8 cellular contexts compared by ENCODE assay signal in genomic region chr11:96074551-96075309, GRCh38.
DNase-seq lines count a peak whose midpoint lies in the region; ATAC-seq and TF ChIP-seq lines count a peak whose summit lies in the region.

No MANE protein-coding gene starts in this region.

- H3K36me3 Mint-ChIP-seq in activated CD4-positive, alpha-beta T cell treated with anti-CD3 and anti-CD28 coated beads, Interleukin-2, amount 10 ng/mL, durations not matched to agents 7 days and 5 days (ENCODE audit: low read depth), result peaks cover 46% of the 10 kb centered on the region
- peaks cover 19% of the 10 kb centered on the region for H3K36me3 Mint-ChIP-seq in activated CD4-positive, alpha-beta memory T cell treated with anti-CD3 and anti-CD28 coated beads for 36 hours
- H3K36me3 Mint-ChIP-seq in progenitor cell of endocrine pancreas (ENCODE audit: insufficient read depth), result peaks cover 4% of the 10 kb centered on the region

- no peaks in the 10 kb centered on the region for H3K27me3 Mint-ChIP-seq in activated CD4-positive, alpha-beta T cell treated with anti-CD3 and anti-CD28 coated beads, Interleukin-2, amount 10 ng/mL, durations not matched to agents 7 days and 5 days
- H3K27me3 Mint-ChIP-seq in activated CD4-positive, alpha-beta memory T cell treated with anti-CD3 and anti-CD28 coated beads for 36 hours, result no peaks in the 10 kb centered on the region
- H3K27me3 Mint-ChIP-seq in progenitor cell of endocrine pancreas, result no peaks in the 10 kb centered on the region

- DNase-seq in activated CD4-positive, alpha-beta T cell treated with anti-CD3 and anti-CD28 coated beads, Interleukin-2, amount 10 ng/mL, durations not matched to agents 7 days and 5 days, result no peak
- DNase-seq in activated CD4-positive, alpha-beta T cell treated with anti-CD3 and anti-CD28 coated beads for 1 hour, result no peak
- DNase-seq in activated CD4-positive, alpha-beta memory T cell treated with anti-CD3 and anti-CD28 coated beads for 36 hours, result peak; percentile 35
- DNase-seq in progenitor cell of endocrine pancreas (ENCODE audit: low spot score, unreplicated experiment), result no peak
- no peak for DNase-seq in H7
- no peak for DNase-seq in NCI-H1930 (lab: John Stamatoyannopoulos, UW)
- no peak for DNase-seq in ovary

- TF ChIP-seq POLR2A in ovary (IDR thresholded peaks at IDR 0.05), result no peak

- peak overlapping the region; percentile 38 for H3K27ac Mint-ChIP-seq in activated CD4-positive, alpha-beta T cell treated with anti-CD3 and anti-CD28 coated beads, Interleukin-2, amount 10 ng/mL, durations not matched to agents 7 days and 5 days
- H3K27ac Mint-ChIP-seq in activated CD4-positive, alpha-beta memory T cell treated with anti-CD3 and anti-CD28 coated beads for 36 hours, result peak overlapping the region; percentile 85
- H3K27ac Mint-ChIP-seq in progenitor cell of endocrine pancreas, result peak overlapping the region; percentile 26

- intact Hi-C loops in activated CD4-positive, alpha-beta memory T cell treated with anti-CD3 and anti-CD28 coated beads for 36 hours (cut with micrococcal nuclease), result loop anchor here (1.0 to 2.0 kb wide), 3 partner anchors 12 to 60 kb away; no protein-coding TSS in a partner anchor
- intact Hi-C loops in ovary (cut with DNase I), result loop anchor here in 1 of 4 donors (10.0 kb wide), 1 partner anchor 70 kb away; no protein-coding TSS in a partner anchor

- POLR2A ChIA-PET in activated CD4-positive, alpha-beta T cell treated with anti-CD3 and anti-CD28 coated beads, Interleukin-2, amount 10 ng/mL, durations not matched to agents 7 days and 5 days (lab: Charles Lee), result no interaction called here
- POLR2A ChIA-PET in activated CD4-positive, alpha-beta memory T cell treated with anti-CD3 and anti-CD28 coated beads for 36 hours (lab: Charles Lee), result interaction anchor here (1.2 to 3.8 kb wide), 6 partner anchors 9 to 130 kb away, joined by 3 to 28 read pairs (median 4); no protein-coding TSS in a partner anchor

- H3K36me3 ChIP-seq in H7 (replicated peaks; ENCODE audit: control insufficient read depth, insufficient read depth, low read length), result no peaks in the 10 kb centered on the region
- no peaks in the 10 kb centered on the region for H3K36me3 ChIP-seq in ovary

- H3K4me1 Mint-ChIP-seq in activated CD4-positive, alpha-beta T cell treated with anti-CD3 and anti-CD28 coated beads, Interleukin-2, amount 10 ng/mL, durations not matched to agents 7 days and 5 days, result peaks cover 37% of the 10 kb centered on the region
- H3K4me1 Mint-ChIP-seq in activated CD4-positive, alpha-beta memory T cell treated with anti-CD3 and anti-CD28 coated beads for 36 hours (ENCODE audit: low read depth), result peaks cover 72% of the 10 kb centered on the region
- peaks cover 21% of the 10 kb centered on the region for H3K4me1 Mint-ChIP-seq in progenitor cell of endocrine pancreas (ENCODE audit: low read depth)

- TF ChIP-seq EP300 in ovary (IDR thresholded peaks at IDR 0.05), result no peak

- no peaks in the 10 kb centered on the region for H3K27me3 ChIP-seq in H7 (ENCODE audit: control insufficient read depth, insufficient read depth, low read length)
- no peaks in the 10 kb centered on the region for H3K27me3 ChIP-seq in ovary

- H3K4me3 ChIP-seq in H7 (ENCODE audit: insufficient read depth, low read depth, low read length), result no peak overlapping the region
- H3K4me3 ChIP-seq in ovary, result no peak overlapping the region

- H3K4me1 ChIP-seq in ovary (ENCODE audit: insufficient read depth), result no peaks in the 10 kb centered on the region

- no peak overlapping the region for H3K4me3 Mint-ChIP-seq in activated CD4-positive, alpha-beta T cell treated with anti-CD3 and anti-CD28 coated beads, Interleukin-2, amount 10 ng/mL, durations not matched to agents 7 days and 5 days
- H3K4me3 Mint-ChIP-seq in activated CD4-positive, alpha-beta memory T cell treated with anti-CD3 and anti-CD28 coated beads for 36 hours, result peak overlapping the region; percentile 44
- no peak overlapping the region for H3K4me3 Mint-ChIP-seq in progenitor cell of endocrine pancreas (ENCODE audit: low read depth)

- TF ChIP-seq CTCF in progenitor cell of endocrine pancreas (IDR thresholded peaks at IDR 0.05; ENCODE audit: unreplicated experiment) (no peak), ovary (IDR thresholded peaks at IDR 0.05) (no peak)

- CTCF ChIA-PET in activated CD4-positive, alpha-beta T cell treated with anti-CD3 and anti-CD28 coated beads, Interleukin-2, amount 10 ng/mL, durations not matched to agents 7 days and 5 days (lab: Charles Lee), result interaction anchor here (1.5 to 2.0 kb wide), 3 partner anchors 9 to 12 kb away, joined by 3 to 10 read pairs (median 4); no protein-coding TSS in a partner anchor
- CTCF ChIA-PET in activated CD4-positive, alpha-beta memory T cell treated with anti-CD3 and anti-CD28 coated beads for 36 hours (lab: Charles Lee), result interaction anchor here (1.0 to 2.2 kb wide), 8 partner anchors 11 to 268 kb away, joined by 3 to 17 read pairs (median 6); partner anchors contain the start of gene MAML2

- H3K9me3 Mint-ChIP-seq in activated CD4-positive, alpha-beta T cell treated with anti-CD3 and anti-CD28 coated beads, Interleukin-2, amount 10 ng/mL, durations not matched to agents 7 days and 5 days, result peaks cover 2% of the 10 kb centered on the region
- H3K9me3 Mint-ChIP-seq in activated CD4-positive, alpha-beta memory T cell treated with anti-CD3 and anti-CD28 coated beads for 36 hours, result no peaks in the 10 kb centered on the region
- H3K9me3 Mint-ChIP-seq in progenitor cell of endocrine pancreas (ENCODE audit: low read depth), result no peaks in the 10 kb centered on the region

- H3K9me3 ChIP-seq in ovary, result no peaks in the 10 kb centered on the region

- peak; percentile 37 for ATAC-seq in GM21619 (IDR thresholded peaks at IDR 0.05; ENCODE audit: unreplicated experiment)

- H3K27ac ChIP-seq in ovary, result no peak overlapping the region

- WGBS in ovary, 3 donors, result 74 to 81% (median 80%) methylated on average over 11 of the region's 11 CpGs

Comparison
In these comparisons a context has a peak if more than half of its experiments do, and no peak if none do; other contexts are left out.
1. H3K27ac Mint-ChIP-seq: peak in every context shown above with its lines; median percentile 85 in activated CD4-positive, alpha-beta memory T cell treated with anti-CD3 and anti-CD28 coated beads for 36 hours; 38 in activated CD4-positive, alpha-beta T cell treated with anti-CD3 and anti-CD28 coated beads, Interleukin-2, amount 10 ng/mL, durations not matched to agents 7 days and 5 days; 26 in progenitor cell of endocrine pancreas.